Comparison of ENCODE assay signal across 2 cellular contexts in genomic region chr9:36175209-36175608, GRCh38. TPM values are rescaled to one million over a fixed set of nuclear protein-coding genes. Genes with fewer than 3 reads are reported as not detected.
"Had no signal": no experiment of that assay in that cellular context is flagged by ENCODE, and none has a peak within 500 bp of the region (broad histone marks: within the 10 kb centered on the region; RNA-seq: fewer than 3 reads in every experiment).

No MANE protein-coding gene starts in this region.

RNA-seq across cellular contexts. Expression of gene CCIN, which starts 6.0 kb away (rescaled TPM):
- total RNA-seq: G401, GM12878 had no signal
- polyA plus RNA-seq: GM12878 had no signal
